13 cellular contexts compared by ENCODE assay signal in the genomic region with DNA sequence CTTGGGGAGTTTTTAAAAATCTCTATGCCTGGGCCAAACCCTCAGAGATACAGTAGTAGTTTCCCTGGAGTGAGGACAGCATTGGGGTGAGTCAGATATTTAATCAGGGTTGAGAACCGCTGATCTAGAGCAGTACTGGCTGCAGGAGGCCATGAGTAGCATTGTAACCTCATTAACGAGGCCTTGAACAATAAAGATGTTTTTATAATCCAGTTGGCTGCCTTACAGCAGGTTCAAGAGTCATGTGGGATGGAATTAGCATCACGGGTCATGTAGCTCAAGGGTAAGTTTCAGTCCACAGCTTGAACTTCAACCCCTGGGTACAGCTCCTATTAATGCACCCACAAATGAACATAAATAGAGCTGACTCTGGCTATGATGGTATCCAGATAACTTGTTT. TPM values are rescaled to one million over a fixed set of nuclear protein-coding genes. Genes with fewer than 3 reads are reported as not detected.
DNase-seq lines count a peak whose midpoint lies in the region; TF ChIP-seq lines count a peak whose summit lies in the region.
"Had no signal": no experiment of that assay in that cellular context is flagged by ENCODE, and none has a peak within 500 bp of the region (broad histone marks: within the 10 kb centered on the region; RNA-seq: fewer than 3 reads in every experiment).

No MANE protein-coding gene starts in this region.

- H3K27me3 ChIP-seq in sigmoid colon, result no peaks in the 10 kb centered on the region
- H3K27me3 ChIP-seq: ovary had no signal

- TF ChIP-seq EP300 in sigmoid colon (IDR thresholded peaks at IDR 0.05), result no peak

- TF ChIP-seq CTCF in VCaP (conservative IDR thresholded peaks at IDR 0.05) (no peak), foreskin fibroblast (IDR thresholded peaks at IDR 0.05; ENCODE audit: low read depth, low read length) (no peak), sigmoid colon (IDR thresholded peaks at IDR 0.05) (no peak)

- H3K4me3 ChIP-seq in foreskin fibroblast (ENCODE audit: low read depth in 1 of 2, low read length in 2 of 2), result no peak overlapping the region
- no peak overlapping the region for H3K4me3 ChIP-seq in sigmoid colon
- H3K4me3 ChIP-seq: ovary had no signal

- H3K9me3 ChIP-seq in sigmoid colon, result no peaks in the 10 kb centered on the region
- H3K9me3 ChIP-seq: Caco-2, ovary had no signal

- H3K27ac ChIP-seq in VCaP (peak overlapping the region; percentile 48), sigmoid colon (peak overlapping the region in 3 of 4 donors; percentile 19 to 58 (median 43))
- H3K27ac ChIP-seq: ovary had no signal

- no peak for TF ChIP-seq POLR2A in sigmoid colon (IDR thresholded peaks at IDR 0.05)

- H3K4me1 ChIP-seq in sigmoid colon, result peaks cover 0 to 41% (median 36%) of the 10 kb centered on the region in 4 donors
- H3K4me1 ChIP-seq: Caco-2 had no signal

- intact Hi-C loops in sigmoid colon (cut with DNase I), result loop anchor here (5.0 kb wide), 1 partner anchor 177 kb away; no protein-coding TSS in a partner anchor

- DNase-seq in NCI-H510A (lab: John Stamatoyannopoulos, UW), result peak; percentile 7
- DNase-seq in NCI-H510A treated with DMSO at 0.1 percent for 48 hours (lab: John Stamatoyannopoulos, UW), result no peak
- DNase-seq in foreskin fibroblast, result peak; percentile 12 to 18
- DNase-seq in sigmoid colon, result no peak
- DNase-seq in GF-D8 (lab: John Stamatoyannopoulos, UW), result no peak
- DNase-seq in islet precursor cell, result no peak
- no peak for DNase-seq in nucleus accumbens (lab: John Stamatoyannopoulos, UW)
- DNase-seq: activated CD8-positive, alpha-beta memory T cell treated with anti-CD3 and anti-CD28 coated beads, Interleukin-2, amount 10 ng/mL, durations not matched to agents 7 days and 5 days; Caco-2; NCI-H69; ovary; SHP77 had no signal

- 18 to 63% methylated on average over 3 of the region's 3 CpGs for WGBS in sigmoid colon, 2 donors

- H3K36me3 ChIP-seq in sigmoid colon, result no peaks in the 10 kb centered on the region
- H3K36me3 ChIP-seq: ovary had no signal

RNA-seq across cellular contexts. Expression of a gene that starts 5.1 kb away (rescaled TPM):
- 10 to 100 TPM; 14.8 to 25.3 (median 16.4) TPM for total RNA-seq in sigmoid colon
- polyA plus RNA-seq in sigmoid colon, result 10 to 100 TPM in 1 of 3 donors, 1 to 10 TPM in 2; 7.8 to 12.3 (median 8.3) TPM

RNA-seq across cellular contexts. Expression of a gene that starts 48.2 kb away (rescaled TPM):
- total RNA-seq in sigmoid colon, result 10 to 100 TPM; 24.4 to 43.9 (median 29.9) TPM
- polyA plus RNA-seq in sigmoid colon, result 1 to 10 TPM; 1.8 to 6.4 (median 3.5) TPM

Comparison
In these comparisons a context has a peak if more than half of its experiments do, and no peak if none do; other contexts are left out.
1. DNase-seq: peak in NCI-H510A (single experiment) and foreskin fibroblast (2 of 2); none in NCI-H510A treated with DMSO at 0.1 percent for 48 hours (single experiment), sigmoid colon (single experiment), GF-D8 (single experiment), islet precursor cell (single experiment) and nucleus accumbens (0 of 56).